Comparison of ENCODE assay signal across 11 cellular contexts in the genomic region with DNA sequence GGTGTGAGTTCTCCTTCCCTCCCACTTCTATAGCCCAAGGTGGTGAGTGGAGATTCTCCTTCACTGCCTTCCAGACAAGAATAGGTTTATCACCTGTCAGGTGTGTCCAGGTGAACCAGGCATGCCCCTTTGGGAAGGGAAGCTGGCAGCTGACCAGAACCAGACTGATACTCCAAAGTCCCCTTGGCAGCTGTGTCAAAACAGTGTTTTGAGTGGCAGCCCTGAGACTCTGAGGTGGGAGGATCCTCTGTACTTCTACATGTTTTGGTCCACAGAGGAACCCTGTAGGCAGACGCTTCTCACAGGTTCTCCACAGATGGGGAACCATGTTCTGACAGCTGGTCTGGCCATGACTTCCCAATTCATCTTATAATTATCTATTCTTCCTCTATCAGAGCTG. TPM values are rescaled to one million over a fixed set of nuclear protein-coding genes. Genes with fewer than 3 reads are reported as not detected.
"Had no signal": no experiment of that assay in that cellular context is flagged by ENCODE, and none has a peak within 500 bp of the region (broad histone marks: within the 10 kb centered on the region; RNA-seq: fewer than 3 reads in every experiment).

No MANE protein-coding gene starts in this region.

- H3K4me3 ChIP-seq: ascending aorta, tibial nerve had no signal

- H3K27ac Mint-ChIP-seq: activated CD4-positive, alpha-beta memory T cell treated with anti-CD3 and anti-CD28 coated beads, Interleukin-2, amount 10 ng/mL, durations not matched to agents 7 days and 5 days; activated naive CD8-positive, alpha-beta T cell treated with anti-CD3 and anti-CD28 coated beads, Interleukin-2, amount 50 U/mL, for 24 hours; immature natural killer cell had no signal

- H3K27me3 Mint-ChIP-seq: activated CD4-positive, alpha-beta memory T cell treated with anti-CD3 and anti-CD28 coated beads, Interleukin-2, amount 10 ng/mL, durations not matched to agents 7 days and 5 days; activated naive CD8-positive, alpha-beta T cell treated with anti-CD3 and anti-CD28 coated beads, Interleukin-2, amount 50 U/mL, for 24 hours had no signal

- ATAC-seq: activated naive CD8-positive, alpha-beta T cell treated with anti-CD3 and anti-CD28 coated beads, Interleukin-2, amount 50 U/mL, for 24 hours; esophagus mucosa had no signal

- DNase-seq: activated CD4-positive, alpha-beta memory T cell treated with anti-CD3 and anti-CD28 coated beads, Interleukin-2, amount 10 ng/mL, durations not matched to agents 7 days and 5 days; activated CD4-positive, alpha-beta T cell treated with anti-CD3 and anti-CD28 coated beads for 1 hour; activated naive CD4-positive, alpha-beta T cell treated with Interleukin-2 at 50 U/mL for 16 hours; activated naive CD8-positive, alpha-beta T cell treated with anti-CD3 and anti-CD28 coated beads, Interleukin-2, amount 50 U/mL, for 24 hours; immature natural killer cell; mammary epithelial cell; stimulated activated CD4-positive, alpha-beta T cell treated with anti-CD3 and anti-CD28 coated beads, Interleukin-4, amount 100 ng/mL, for 24 hours had no signal

- H3K4me3 Mint-ChIP-seq: activated CD4-positive, alpha-beta memory T cell treated with anti-CD3 and anti-CD28 coated beads, Interleukin-2, amount 10 ng/mL, durations not matched to agents 7 days and 5 days; activated naive CD8-positive, alpha-beta T cell treated with anti-CD3 and anti-CD28 coated beads, Interleukin-2, amount 50 U/mL, for 24 hours; immature natural killer cell had no signal

- H3K27me3 ChIP-seq: ascending aorta, tibial nerve had no signal

- H3K9me3 ChIP-seq: ascending aorta, tibial nerve had no signal

- H3K27ac ChIP-seq: ascending aorta, tibial nerve had no signal

- H3K9me3 Mint-ChIP-seq: activated CD4-positive, alpha-beta memory T cell treated with anti-CD3 and anti-CD28 coated beads, Interleukin-2, amount 10 ng/mL, durations not matched to agents 7 days and 5 days; activated naive CD8-positive, alpha-beta T cell treated with anti-CD3 and anti-CD28 coated beads, Interleukin-2, amount 50 U/mL, for 24 hours; immature natural killer cell had no signal

- H3K36me3 ChIP-seq: ascending aorta had no signal

- H3K4me1 Mint-ChIP-seq: activated CD4-positive, alpha-beta memory T cell treated with anti-CD3 and anti-CD28 coated beads, Interleukin-2, amount 10 ng/mL, durations not matched to agents 7 days and 5 days; activated naive CD8-positive, alpha-beta T cell treated with anti-CD3 and anti-CD28 coated beads, Interleukin-2, amount 50 U/mL, for 24 hours; immature natural killer cell had no signal

RNA-seq across cellular contexts. Expression of gene ISL2, which starts 30.1 kb away (rescaled TPM):
- total RNA-seq: ascending aorta, chondrocyte, esophagus mucosa, mammary epithelial cell, tibial nerve had no signal
